11 cellular contexts compared by ENCODE assay signal in genomic region chr2:219461061-219461514, GRCh38. TPM values are rescaled to one million over a fixed set of nuclear protein-coding genes. Genes with fewer than 3 reads are reported as not detected.
DNase-seq lines count a peak whose midpoint lies in the region; ATAC-seq, FAIRE-seq and TF ChIP-seq lines count a peak whose summit lies in the region.
"Had no signal": no experiment of that assay in that cellular context is flagged by ENCODE, and none has a peak within 500 bp of the region (broad histone marks: within the 10 kb centered on the region; RNA-seq: fewer than 3 reads in every experiment).

No MANE protein-coding gene starts in this region.

- 40% methylated on average over 1 of the region's 11 CpGs; no CpG with 5 or more reads in 1 of the 2 experiments for WGBS in IMR-90 (ENCODE audit: extremely low coverage in 2 of 2, insufficient read length in 1 of 2), 2 experiments
- whole genome bisulfite sequencing in K562 (ENCODE audit: insufficient coverage, low coverage, missing lambda C conversion rate) = 20% methylated on average over 1 of the region's 11 CpGs

- in situ Hi-C loops in IMR-90 (cut with MboI; ENCODE audit: low sequenced_read_pairs) (loop anchor here (5.0 kb wide), 1 partner anchor 54 kb away; no protein-coding TSS in a partner anchor), K562 (cut with MboI) (no loop called here)

- peak overlapping the region; percentile 70 for H3K4ac ChIP-seq in IMR-90 (ENCODE audit: low read depth, low read length)

- FAIRE-seq in K562 (lab: Jason Lieb, UNC) = no peak

- ATAC-seq in IMR-90 (ENCODE audit: low read depth) = peak; percentile 24
- peak; percentile 74 for ATAC-seq in K562
- ATAC-seq in mucosa of descending colon = peak; percentile 5
- no peak for ATAC-seq in HG02870 (IDR thresholded peaks at IDR 0.05; ENCODE audit: unreplicated experiment)

- no peak for TF ChIP-seq EP300 in K562 (IDR thresholded peaks at IDR 0.05; ENCODE audit: low read length)

- H3K36me3 ChIP-seq in BE2C (peaks cover 32% of the 10 kb centered on the region), IMR-90 (ENCODE audit: control insufficient read depth, insufficient read depth, low read length) (peaks cover 31% of the 10 kb centered on the region; the same call in 1 of the 2 replicates), K562 (ENCODE audit: control insufficient read depth, insufficient read depth, low read length) (no peaks in the 10 kb centered on the region), mucosa of descending colon (ENCODE audit: low read depth) (no peaks in the 10 kb centered on the region)

- no peak for TF ChIP-seq RAD21 in IMR-90 (IDR thresholded peaks at IDR 0.05; ENCODE audit: low read length)
- no peak for TF ChIP-seq RAD21 in K562 (CRISPR knock-in tag; conservative IDR thresholded peaks at IDR 0.05 in 1 of 2, IDR thresholded peaks at IDR 0.05 in 1 of 2)

- BruUV-seq in IMR-90 (replicated peaks; lab: Mats Ljungman, UMichigan) (no TSS peak), K562 (replicated peaks; lab: Mats Ljungman, UMichigan) (no TSS peak)

- TF ChIP-seq CTCF in BE2C (IDR thresholded peaks at IDR 0.05; ENCODE audit: low read depth, low read length) (no peak), IMR-90 (conservative IDR thresholded peaks at IDR 0.05; ENCODE audit: low read depth, low read length) (no peak), K562 (IDR thresholded peaks at IDR 0.05 in 2 of 3, conservative IDR thresholded peaks at IDR 0.05 in 1 of 3; ENCODE audit: insufficient read depth in 2 of 3, low read depth in 1 of 3, low read length in 3 of 3) (no peak), mucosa of descending colon (IDR thresholded peaks at IDR 0.05) (no peak)

- CTCF ChIA-PET in IMR-90 (lab: Yijun Ruan, JAX) (interaction anchor here (2.0 kb wide), 1 partner anchor 30 kb away, joined by 5 read pairs; no protein-coding TSS in a partner anchor), K562 (lab: Yijun Ruan, JAX; ENCODE audit: low intra/inter-chr PET ratio) (no interaction called here)

- H3K14ac ChIP-seq in IMR-90 (replicated peaks; ENCODE audit: low read depth, low read length) = no peak overlapping the region

- H4K8ac ChIP-seq in IMR-90 (ENCODE audit: low read depth in 2 of 2, low read length in 2 of 2) = peak overlapping the region; percentile 82 to 95; a peak in 3 of 4 replicates

- H3K9me1 ChIP-seq in IMR-90 (ENCODE audit: insufficient read depth, low read length) (peaks cover 14% of the 10 kb centered on the region; the same call in 1 of the 2 replicates), K562 (ENCODE audit: control insufficient read depth, insufficient read depth, low read length) (no peaks in the 10 kb centered on the region)

- H2BK20ac ChIP-seq in IMR-90 (ENCODE audit: low read depth, low read length) = 0 out of 2 replicates have a peak overlapping the region, but pooled peaks have one; percentile 3

- peak overlapping the region; percentile 10 for H4K91ac ChIP-seq in IMR-90 (ENCODE audit: insufficient read depth, low read depth, low read length)

- intact Hi-C loops in IMR-90 (cut with micrococcal nuclease) (loop anchor here (2.0 kb wide), 1 partner anchor 38 kb away; the partner anchor contains the start of gene GMPPA), K562 (cut with micrococcal nuclease) (no loop called here), mucosa of descending colon (cut with DNase I, micrococcal nuclease) (no loop called here)

- H3K79me1 ChIP-seq in IMR-90 (ENCODE audit: low read depth in 1 of 2, low read length in 2 of 2) = peaks cover 0 to 26% of the 10 kb centered on the region in 2 experiments; a peak in 2 of 4 replicates

- H2AK5ac ChIP-seq in IMR-90 (ENCODE audit: low read depth, low read length) = peak overlapping the region; percentile 79

- H3K4me2 ChIP-seq in IMR-90 (ENCODE audit: low read depth, low read length) (peak overlapping the region; percentile 24), K562 (ENCODE audit: insufficient read depth, low read length) (no peak overlapping the region; the same call in 1 of the 2 replicates)

- H4K20me1 ChIP-seq in IMR-90 (ENCODE audit: insufficient read depth, low read length) = no peaks in the 10 kb centered on the region; the same call in 1 of the 2 replicates
- no peaks in the 10 kb centered on the region for H4K20me1 ChIP-seq in K562 (replicated peaks; ENCODE audit: control insufficient read depth, insufficient read depth, low read length)

- TF ChIP-seq POLR2A in IMR-90 (IDR thresholded peaks at IDR 0.05; ENCODE audit: low read depth, low read length) (no peak), K562 (conservative IDR thresholded peaks at IDR 0.05) (no peak)

- H3K79me2 ChIP-seq in K562 (ENCODE audit: control insufficient read depth, insufficient read depth, low read length) = no peaks in the 10 kb centered on the region

- peak overlapping the region; percentile 91 for H2BK5ac ChIP-seq in IMR-90 (ENCODE audit: low read depth, low read length, poor library complexity, severe bottlenecking)

- no peak overlapping the region for H3K23ac ChIP-seq in IMR-90 (ENCODE audit: low read depth, low read length)

- peaks cover 30% of the 10 kb centered on the region for H3K4me1 ChIP-seq in BE2C
- peaks cover 24% of the 10 kb centered on the region for H3K4me1 ChIP-seq in IMR-90 (ENCODE audit: control insufficient read depth, insufficient read depth, low read length)
- H3K4me1 ChIP-seq in K562 (replicated peaks in 1 of 2; ENCODE audit: control insufficient read depth in 2 of 2, insufficient read depth in 2 of 2, low read length in 2 of 2) = peaks cover 20 to 43% of the 10 kb centered on the region in 2 experiments
- peaks cover 2% of the 10 kb centered on the region for H3K4me1 ChIP-seq in mucosa of descending colon (ENCODE audit: low read depth)

- H3K4me3 ChIP-seq in BE2C (ENCODE audit: low read depth, low read length) = peak overlapping the region; percentile 0; the same call in 1 of the 2 replicates
- H3K4me3 ChIP-seq in IMR-90 (ENCODE audit: insufficient read depth, low read depth, low read length) = no peak overlapping the region
- H3K4me3 ChIP-seq in K562 = no peak overlapping the region
- no peak overlapping the region for H3K4me3 ChIP-seq in mucosa of descending colon
- H3K4me3 ChIP-seq: SK-N-MC had no signal

- H3K27me3 ChIP-seq in BE2C (no peaks in the 10 kb centered on the region), IMR-90 (ENCODE audit: control insufficient read depth, insufficient read depth, low read length) (no peaks in the 10 kb centered on the region), K562 (ENCODE audit: control insufficient read depth in 2 of 2, insufficient read depth in 2 of 2, low read length in 2 of 2) (no peaks in the 10 kb centered on the region)

- H2BK120ac ChIP-seq in IMR-90 (ENCODE audit: low read depth, low read length) = peak overlapping the region; percentile 11; the same call in 1 of the 2 replicates

- H3K9ac ChIP-seq in IMR-90 (ENCODE audit: low read depth, low read length) = no peak overlapping the region
- peak overlapping the region; percentile 23 to 88; a peak in 2 of 4 replicates for H3K9ac ChIP-seq in K562 (ENCODE audit: insufficient read depth in 1 of 2, low read depth in 2 of 2, low read length in 2 of 2)

- no peak overlapping the region for H3K56ac ChIP-seq in IMR-90 (ENCODE audit: extremely low read depth, insufficient read depth, low read length)

- DNase-seq in BE2C (peak; percentile 80), IMR-90 (peak; percentile 17), K562 (ENCODE audit: extremely low read depth in 1 of 4, low spot score in 3 of 4) (peak; percentile 61 to 67 (median 65)), mucosa of descending colon (peak in 1 of 3 donors; percentile 43), germinal center (ENCODE audit: low spot score) (no peak)
- no peak for DNase-seq in stimulated activated CD4-positive, alpha-beta T cell treated with anti-CD3 and anti-CD28 coated beads, Interleukin-4, amount 100 ng/mL, for 1 hour
- DNase-seq in central memory CD4-positive, alpha-beta T cell = no peak
- DNase-seq: Caco-2 had no signal

- peak overlapping the region; percentile 32 for H4K5ac ChIP-seq in IMR-90 (ENCODE audit: low read depth, low read length)

- POLR2A ChIA-PET in IMR-90 (lab: Charles Lee; ENCODE audit: unreplicated experiment) (no interaction called here), K562 (lab: Yijun Ruan, JAX) (interaction anchor here (0.5 to 0.6 kb wide), 2 partner anchors 52 to 68 kb away, joined by 3 to 4 read pairs; no protein-coding TSS in a partner anchor)

- dilution Hi-C loops in IMR-90 (cut with HindIII; ENCODE audit: low sequenced_read_pairs, unreplicated experiment) = no loop called here

- peak overlapping the region; percentile 6 for H2AFZ ChIP-seq in IMR-90 (replicated peaks; ENCODE audit: low read length, poor library complexity)
- H2AFZ ChIP-seq in K562 (ENCODE audit: low read depth, low read length) = peak overlapping the region; percentile 79

- peak overlapping the region; percentile 90 for H3K27ac ChIP-seq in IMR-90 (ENCODE audit: insufficient read depth, low read length)
- H3K27ac ChIP-seq in K562 (ENCODE audit: extremely low read depth, low read depth, low read length) = peak overlapping the region; percentile 41; the same call in 2 of the 3 replicates
- H3K27ac ChIP-seq: SK-N-MC had no signal

- H2AK9ac ChIP-seq in IMR-90 (replicated peaks; ENCODE audit: low read depth, low read length, poor library complexity) = peak overlapping the region; percentile 94

- H3K18ac ChIP-seq in IMR-90 (ENCODE audit: low read depth, low read length) = peak overlapping the region; percentile 36; the same call in 1 of the 2 replicates

- no peak overlapping the region for H2BK15ac ChIP-seq in IMR-90 (ENCODE audit: low read depth, low read length)

- H3K9me3 ChIP-seq in BE2C (no peaks in the 10 kb centered on the region), IMR-90 (ENCODE audit: control insufficient read depth, insufficient read depth, low read length) (no peaks in the 10 kb centered on the region), K562 (replicated peaks; ENCODE audit: control insufficient read depth, insufficient read depth, low read depth, low read length) (no peaks in the 10 kb centered on the region), mucosa of descending colon (no peaks in the 10 kb centered on the region)
- H3K9me3 ChIP-seq: Caco-2 had no signal

RNA-seq across cellular contexts. Expression of gene SPEG, which starts 26.4 kb away (rescaled TPM):
- 269 TPM for polyA plus RNA-seq in BE2C (2012; ENCODE audit: insufficient read depth, insufficient read length, low read depth)
- total RNA-seq in IMR-90 (2012; rRNA removed) (6.8 and 7.8 TPM in 2 replicates), K562 (2014; rRNA removed) (3.9 and 6.0 TPM in 2 replicates), K562 (2014; rRNA removed; fragmentation: Illumina TruSeq; extraction: Trizol) (1.3 and 1.5 TPM in 2 replicates), K562 (2015; rRNA removed; fragmentation: Illumina TruSeq; extraction: Trizol) (3.0 and 3.7 TPM in 2 replicates), K562 (2021) (6.0 and 8.7 TPM in 2 replicates), mucosa of descending colon (100 to 1,000 TPM in 1 of 3 donors, 10 to 100 TPM in 1, 1 to 10 TPM in 1; 7.9 to 242 (median 22.2) TPM)
- polyA plus RNA-seq in IMR-90 (2012; rRNA removed) (81.6 and 109 TPM in 2 replicates), K562 (2011; rRNA removed) (6.3 and 6.5 TPM in 2 replicates), K562 (2014; fragmentation: Illumina TruSeq; extraction: Trizol) (2.4 and 5.5 TPM in 2 replicates), K562 (2014; fragmentation: Nextera tagmentation; extraction: Ambion mirVana) (1 to 10 TPM in 1 of 2 experiments, under 1 TPM in 1; 0.49 to 1.3 TPM), K562 (2014; rRNA removed) (6.5 and 7.9 TPM in 2 replicates)
- 37.7 and 53.1 TPM in 2 replicates for polyA plus RNA-seq in IMR-90 (2012; cell fraction: cytosol; rRNA removed)
- polyA plus RNA-seq in IMR-90 (2012; cell fraction: nucleus; rRNA removed; ENCODE audit: low replicate concordance) = 492 and 808 TPM in 2 replicates
- total RNA-seq in K562 (2011; cell fraction: chromatin; rRNA removed; ENCODE audit: low replicate concordance) = 12.1 and 39.1 TPM in 2 replicates
- total RNA-seq in K562 (2011; cell fraction: nucleolus; rRNA removed) = 23.0 and 26.8 TPM in 2 replicates
- total RNA-seq in K562 (2011; cell fraction: nucleoplasm; rRNA removed) = 15.2 and 19.2 TPM in 2 replicates
- polyA plus RNA-seq in K562 (2011; cell fraction: cytosol; rRNA removed) = 4.6 and 12.1 TPM in 2 replicates
- 24.5 and 70.3 TPM in 2 replicates for polyA plus RNA-seq in K562 (2011; cell fraction: nucleus; rRNA removed)
- 9.4 and 12.8 TPM in 2 replicates for polyA plus RNA-seq in K562 (2012)
- polyA minus RNA-seq in K562 (2011; rRNA and poly(A)+ RNA removed) = 1.5 and 2.0 TPM in 2 replicates
- 3.1 and 4.2 TPM in 2 replicates for polyA minus RNA-seq in K562 (2011; cell fraction: cytosol; rRNA and poly(A)+ RNA removed)
- polyA minus RNA-seq in K562 (2011; cell fraction: nucleus; rRNA and poly(A)+ RNA removed) = 11.8 and 14.0 TPM in 2 replicates

RNA-seq across cellular contexts. Expression of gene GMPPA, which starts 37.6 kb away (rescaled TPM):
- 93.8 TPM for polyA plus RNA-seq in BE2C (2012; ENCODE audit: insufficient read depth, insufficient read length, low read depth)
- total RNA-seq in IMR-90 (2012; rRNA removed) (93.0 and 103 TPM in 2 replicates), K562 (2014; rRNA removed) (66.7 and 93.8 TPM in 2 replicates), K562 (2014; rRNA removed; fragmentation: Illumina TruSeq; extraction: Trizol) (38.5 and 47.9 TPM in 2 replicates), K562 (2015; rRNA removed; fragmentation: Illumina TruSeq; extraction: Trizol) (59.6 and 65.4 TPM in 2 replicates), K562 (2021) (69.7 and 71.3 TPM in 2 replicates), mucosa of descending colon (10 to 100 TPM; 33.6 to 52.6 (median 43.6) TPM)
- polyA plus RNA-seq in IMR-90 (2012; rRNA removed) (124 and 134 TPM in 2 replicates), K562 (2011; rRNA removed) (101 and 108 TPM in 2 replicates), K562 (2014; fragmentation: Illumina TruSeq; extraction: Trizol) (82.1 and 90.5 TPM in 2 replicates), K562 (2014; fragmentation: Nextera tagmentation; extraction: Ambion mirVana) (10 to 100 TPM in 1 of 2 experiments, 1 to 10 TPM in 1; 7.0 to 24.7 TPM), K562 (2014; rRNA removed) (71.2 and 75.4 TPM in 2 replicates)
- 73.7 and 110 TPM in 2 replicates for polyA plus RNA-seq in IMR-90 (2012; cell fraction: cytosol; rRNA removed)
- 322 and 367 TPM in 2 replicates for polyA plus RNA-seq in IMR-90 (2012; cell fraction: nucleus; rRNA removed; ENCODE audit: low replicate concordance)
- 76.3 and 182 TPM in 2 replicates for total RNA-seq in K562 (2011; cell fraction: chromatin; rRNA removed; ENCODE audit: low replicate concordance)
- 113 and 116 TPM in 2 replicates for total RNA-seq in K562 (2011; cell fraction: nucleolus; rRNA removed)
- 78.7 and 92.4 TPM in 2 replicates for total RNA-seq in K562 (2011; cell fraction: nucleoplasm; rRNA removed)
- polyA plus RNA-seq in K562 (2011; cell fraction: cytosol; rRNA removed) = 152 and 203 TPM in 2 replicates
- 219 and 235 TPM in 2 replicates for polyA plus RNA-seq in K562 (2011; cell fraction: nucleus; rRNA removed)
- polyA plus RNA-seq in K562 (2012) = 99.0 and 134 TPM in 2 replicates
- polyA minus RNA-seq in K562 (2011; rRNA and poly(A)+ RNA removed) = 73.2 and 103 TPM in 2 replicates
- 47.8 and 64.1 TPM in 2 replicates for polyA minus RNA-seq in K562 (2011; cell fraction: cytosol; rRNA and poly(A)+ RNA removed)
- 38.2 and 59.0 TPM in 2 replicates for polyA minus RNA-seq in K562 (2011; cell fraction: nucleus; rRNA and poly(A)+ RNA removed)

RNA-seq across cellular contexts. Expression of gene DES, which starts 42.9 kb away (rescaled TPM):
- polyA plus RNA-seq in BE2C (2012; ENCODE audit: insufficient read depth, insufficient read length, low read depth) = 1.5 TPM
- total RNA-seq in IMR-90 (2012; rRNA removed) = 3.3 and 4.3 TPM in 2 replicates
- 4.0 and 4.9 TPM in 2 replicates for polyA plus RNA-seq in IMR-90 (2012; rRNA removed)
- 3.4 and 4.1 TPM in 2 replicates for polyA plus RNA-seq in IMR-90 (2012; cell fraction: cytosol; rRNA removed)
- 3.2 TPM in 2 replicates for polyA plus RNA-seq in IMR-90 (2012; cell fraction: nucleus; rRNA removed; ENCODE audit: low replicate concordance)
- 4.9 and 11.0 TPM in 2 replicates for total RNA-seq in K562 (2011; cell fraction: chromatin; rRNA removed; ENCODE audit: low replicate concordance)
- total RNA-seq in K562 (2011; cell fraction: nucleolus; rRNA removed) = 5.9 and 8.8 TPM in 2 replicates
- total RNA-seq in K562 (2011; cell fraction: nucleoplasm; rRNA removed) = 5.4 and 9.5 TPM in 2 replicates
- total RNA-seq in K562 (2014; rRNA removed) = 25.8 and 27.8 TPM in 2 replicates
- total RNA-seq in K562 (2014; rRNA removed; fragmentation: Illumina TruSeq; extraction: Trizol) = 12.0 and 18.2 TPM in 2 replicates
- 28.3 and 29.1 TPM in 2 replicates for total RNA-seq in K562 (2015; rRNA removed; fragmentation: Illumina TruSeq; extraction: Trizol)
- 17.4 and 21.9 TPM in 2 replicates for total RNA-seq in K562 (2021)
- polyA plus RNA-seq in K562 (2011; rRNA removed) = 17.0 and 58.9 TPM in 2 replicates
- 13.4 and 60.3 TPM in 2 replicates for polyA plus RNA-seq in K562 (2011; cell fraction: cytosol; rRNA removed)
- 5.3 and 28.7 TPM in 2 replicates for polyA plus RNA-seq in K562 (2011; cell fraction: nucleus; rRNA removed)
- polyA plus RNA-seq in K562 (2012) = 21.4 and 54.5 TPM in 2 replicates
- polyA plus RNA-seq in K562 (2014; fragmentation: Illumina TruSeq; extraction: Trizol) = 32.7 and 35.3 TPM in 2 replicates
- polyA plus RNA-seq in K562 (2014; fragmentation: Nextera tagmentation; extraction: Ambion mirVana) = 1 to 10 TPM; 2.5 to 4.0 TPM
- 21.2 and 25.1 TPM in 2 replicates for polyA plus RNA-seq in K562 (2014; rRNA removed)
- 8.9 and 64.7 TPM in 2 replicates for polyA minus RNA-seq in K562 (2011; rRNA and poly(A)+ RNA removed)
- polyA minus RNA-seq in K562 (2011; cell fraction: cytosol; rRNA and poly(A)+ RNA removed) = 5.5 and 26.3 TPM in 2 replicates
- polyA minus RNA-seq in K562 (2011; cell fraction: nucleus; rRNA and poly(A)+ RNA removed) = 3.0 and 5.9 TPM in 2 replicates
- total RNA-seq in mucosa of descending colon = 1,000 to 10,000 TPM in 1 of 3 donors, 100 to 1,000 TPM in 1, 10 to 100 TPM in 1; 65.4 to 4,715 (median 359) TPM
- total RNA-seq: activated T-helper 1 cell treated with anti-CD3 and anti-CD28 coated beads, Interleukin-12 subunit alpha, Interleukin-12 subunit beta, Interleukin-2, Interleukin-4 antibody, amounts not matched to agents 30 ng/mL and 10 ng/mL and 1 ng/mL, durations not matched to agents 14 hours and 24 hours and 36 hours; Caco-2 had no signal

RNA-seq across cellular contexts. Expression of gene ASIC4, which starts 53.2 kb away (rescaled TPM):
- 116 TPM for polyA plus RNA-seq in BE2C (2012; ENCODE audit: insufficient read depth, insufficient read length, low read depth)
- total RNA-seq in IMR-90 (2012; rRNA removed) (not detected in 2 replicates), K562 (2014; rRNA removed) (17.7 and 24.8 TPM in 2 replicates), K562 (2014; rRNA removed; fragmentation: Illumina TruSeq; extraction: Trizol) (2.3 and 3.8 TPM in 2 replicates), K562 (2015; rRNA removed; fragmentation: Illumina TruSeq; extraction: Trizol) (9.6 and 9.8 TPM in 2 replicates), K562 (2021) (13.5 and 14.7 TPM in 2 replicates), mucosa of descending colon (under 1 TPM in 1 of 3 donors, not detected in 2; 0.09 TPM)
- polyA plus RNA-seq in IMR-90 (2012; rRNA removed) (0.10 TPM in 1 of 2 replicates, not detected in the other), K562 (2011; rRNA removed) (2.5 and 8.6 TPM in 2 replicates), K562 (2014; fragmentation: Illumina TruSeq; extraction: Trizol) (4.8 and 5.0 TPM in 2 replicates), K562 (2014; fragmentation: Nextera tagmentation; extraction: Ambion mirVana) (under 1 TPM; 0.07 to 0.08 TPM), K562 (2014; rRNA removed) (19.0 and 19.2 TPM in 2 replicates)
- not detected in 2 replicates for polyA plus RNA-seq in IMR-90 (2012; cell fraction: cytosol; rRNA removed)
- 0.16 and 0.33 TPM in 2 replicates for polyA plus RNA-seq in IMR-90 (2012; cell fraction: nucleus; rRNA removed; ENCODE audit: low replicate concordance)
- total RNA-seq in K562 (2011; cell fraction: chromatin; rRNA removed; ENCODE audit: low replicate concordance) = 14.4 and 30.7 TPM in 2 replicates
- total RNA-seq in K562 (2011; cell fraction: nucleolus; rRNA removed) = 21.7 and 26.1 TPM in 2 replicates
- 15.1 and 18.3 TPM in 2 replicates for total RNA-seq in K562 (2011; cell fraction: nucleoplasm; rRNA removed)
- 4.7 and 5.7 TPM in 2 replicates for polyA plus RNA-seq in K562 (2011; cell fraction: cytosol; rRNA removed)
- polyA plus RNA-seq in K562 (2011; cell fraction: nucleus; rRNA removed) = 48.9 and 62.7 TPM in 2 replicates
- polyA plus RNA-seq in K562 (2012) = 15.2 and 19.8 TPM in 2 replicates
- polyA minus RNA-seq in K562 (2011; rRNA and poly(A)+ RNA removed) = 2.5 and 4.5 TPM in 2 replicates
- 2.6 and 8.5 TPM in 2 replicates for polyA minus RNA-seq in K562 (2011; cell fraction: cytosol; rRNA and poly(A)+ RNA removed)
- polyA minus RNA-seq in K562 (2011; cell fraction: nucleus; rRNA and poly(A)+ RNA removed) = 13.9 and 26.5 TPM in 2 replicates

Comparison
In these comparisons a context has a peak if more than half of its experiments do, and no peak if none do; other contexts are left out.
1. DNase-seq: peak in BE2C (single experiment), IMR-90 (single experiment) and K562 (4 of 4); none in stimulated activated CD4-positive, alpha-beta T cell treated with anti-CD3 and anti-CD28 coated beads, Interleukin-4, amount 100 ng/mL, for 1 hour (single experiment), central memory CD4-positive, alpha-beta T cell (single experiment) and germinal center (single experiment).